Comparison of ENCODE assay signal across 8 cellular contexts in the genomic region with DNA sequence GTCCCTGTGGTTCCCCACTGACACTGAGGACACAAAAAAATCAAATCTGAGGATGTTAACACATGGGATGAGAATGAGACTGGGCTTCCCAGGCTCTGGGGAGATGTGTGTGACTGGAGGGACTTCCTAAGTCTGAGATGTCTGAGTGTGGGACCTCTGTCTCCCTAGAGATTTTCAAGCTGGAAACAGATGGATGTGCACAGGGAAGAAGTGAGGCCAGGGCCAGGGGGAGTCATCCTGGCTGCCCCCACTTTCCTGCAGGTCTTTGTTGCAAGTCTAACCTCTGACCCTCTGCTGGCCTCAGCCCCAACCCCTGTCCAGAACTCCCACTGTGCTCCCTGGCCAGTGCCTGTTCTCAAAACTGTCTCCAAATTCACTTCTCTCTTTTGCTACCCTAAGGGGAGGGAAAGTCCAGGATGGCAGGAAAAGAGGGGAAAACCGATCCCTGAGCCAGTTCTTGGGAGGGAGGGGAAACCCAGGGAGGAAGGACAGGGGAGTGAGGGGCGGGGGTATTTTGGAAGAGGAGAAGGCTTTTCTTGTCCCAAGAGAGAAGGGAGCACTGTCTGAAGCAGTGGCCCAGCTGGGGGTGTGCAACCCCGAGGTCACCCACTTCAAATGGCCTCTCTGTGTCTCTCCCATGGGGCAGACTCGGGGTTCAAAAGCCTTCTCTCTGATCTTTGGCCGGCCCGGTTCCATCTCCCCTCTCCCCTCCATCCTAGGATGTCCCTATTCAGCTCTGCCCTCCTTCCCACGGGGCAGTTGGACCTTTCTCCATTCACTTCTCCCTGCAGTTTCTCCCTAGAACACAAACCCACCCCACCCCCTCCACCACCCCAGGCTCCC. TPM values are rescaled to one million over a fixed set of nuclear protein-coding genes. Genes with fewer than 3 reads are reported as not detected.
DNase-seq lines count a peak whose midpoint lies in the region; ATAC-seq, FAIRE-seq and TF ChIP-seq lines count a peak whose summit lies in the region.

No MANE protein-coding gene starts in this region.

- H3K4me1 Mint-ChIP-seq in activated naive CD4-positive, alpha-beta T cell treated with anti-CD3 and anti-CD28 coated beads, Interleukin-2, amount 10 ng/mL, durations not matched to agents 7 days and 5 days = peaks cover 31% of the 10 kb centered on the region
- peaks cover 58% of the 10 kb centered on the region for H3K4me1 Mint-ChIP-seq in type B pancreatic cell (ENCODE audit: unreplicated experiment)

- SMC1A ChIA-PET in GM12878 (lab: Charles Lee; ENCODE audit: uncharacterized antibody, unreplicated experiment) = interaction anchor here (11.3 kb wide), 1 partner anchor 41 kb away, joined by 265 read pairs; the partner anchor contains the start of genes MDC1 and TUBB

- ATAC-seq in GM12878 (no peak), GM21723 (IDR thresholded peaks at IDR 0.05; ENCODE audit: unreplicated experiment) (no peak)

- no peaks in the 10 kb centered on the region for H3K27me3 ChIP-seq in GM12878 (replicated peaks in 1 of 2; ENCODE audit: control insufficient read depth in 2 of 2, insufficient read depth in 2 of 2, low read length in 1 of 2)

- TF ChIP-seq CTCF in GM12878 (IDR thresholded peaks at IDR 0.05 in 2 of 3, conservative IDR thresholded peaks at IDR 0.05 in 1 of 3; ENCODE audit: control insufficient read depth in 2 of 3, extremely low read depth in 1 of 3, insufficient read depth in 1 of 3, low read depth in 3 of 3, low read length in 3 of 3) (no peak), type B pancreatic cell (conservative IDR thresholded peaks at IDR 0.05) (no peak)

- WGBS in GM12878 (ENCODE audit: insufficient coverage, insufficient replicate concordance, low lambda C conversion rate, missing lambda C conversion rate) = 0% methylated on average over 5 of the region's 7 CpGs

- H3K27ac Mint-ChIP-seq in activated naive CD4-positive, alpha-beta T cell treated with anti-CD3 and anti-CD28 coated beads, Interleukin-2, amount 10 ng/mL, durations not matched to agents 7 days and 5 days = peak overlapping the region; percentile 98
- H3K27ac Mint-ChIP-seq in type B pancreatic cell = peak overlapping the region; percentile 92

- in situ Hi-C loops in GM12878 (cut with MboI) = loop anchor here (5.0 kb wide), 2 partner anchors 34 to 139 kb away; partner anchors contain the start of gene MDC1
- in situ Hi-C loops in G401 (cut with HindIII; ENCODE audit: low sequenced_read_pairs) = no loop called here

- no peaks in the 10 kb centered on the region for H3K9me3 ChIP-seq in GM12878 (replicated peaks; ENCODE audit: control insufficient read depth, insufficient read depth, low read length)

- no peak for FAIRE-seq in GM12878 (lab: Jason Lieb, UNC)

- TF ChIP-seq POLR2A in GM12878 (IDR thresholded peaks at IDR 0.05; ENCODE audit: low read depth, low read length) = no peak; the same call in 1 of the 2 replicates

- H4K20me1 ChIP-seq in GM12878 (ENCODE audit: control insufficient read depth, insufficient read depth) = peaks cover 5% of the 10 kb centered on the region; the same call in 1 of the 2 replicates

- TF ChIP-seq EP300 in GM12878 (IDR thresholded peaks at IDR 0.05; ENCODE audit: borderline replicate concordance in 1 of 2, control insufficient read depth in 1 of 2, low read depth in 2 of 2, low read length in 2 of 2) = no peak

- H3K9me3 Mint-ChIP-seq in activated naive CD4-positive, alpha-beta T cell treated with anti-CD3 and anti-CD28 coated beads, Interleukin-2, amount 10 ng/mL, durations not matched to agents 7 days and 5 days = no peaks in the 10 kb centered on the region
- H3K9me3 Mint-ChIP-seq in type B pancreatic cell = no peaks in the 10 kb centered on the region

- H3K27me3 Mint-ChIP-seq in activated naive CD4-positive, alpha-beta T cell treated with anti-CD3 and anti-CD28 coated beads, Interleukin-2, amount 10 ng/mL, durations not matched to agents 7 days and 5 days = no peaks in the 10 kb centered on the region
- H3K27me3 Mint-ChIP-seq in type B pancreatic cell = no peaks in the 10 kb centered on the region

- DNase-seq in activated naive CD4-positive, alpha-beta T cell treated with anti-CD3 and anti-CD28 coated beads, Interleukin-2, amount 10 ng/mL, durations not matched to agents 7 days and 5 days = peak; percentile 29
- DNase-seq in activated naive CD4-positive, alpha-beta T cell treated with anti-CD3 and anti-CD28 coated beads, Interleukin-2, amount 50 U/mL, for 16 hours = no peak
- DNase-seq in GM12878 (ENCODE audit: low read depth, low spot score) (no peak), medulla oblongata (ENCODE audit: extremely low spot score) (peak; percentile 23), type B pancreatic cell (ENCODE audit: extremely low spot score, unreplicated experiment) (no peak), G401 (ENCODE audit: low spot score) (no peak), COLO668 (lab: John Stamatoyannopoulos, UW; ENCODE audit: unreplicated experiment) (no peak)

- H3K4me1 ChIP-seq in GM12878 (ENCODE audit: control insufficient read depth, insufficient read depth, low read length) = peaks cover 12% of the 10 kb centered on the region

- H3K27ac ChIP-seq in GM12878 (ENCODE audit: control insufficient read depth, insufficient read depth) = peak overlapping the region; percentile 94

- RAD21 ChIA-PET in GM12878 (lab: Charles Lee; ENCODE audit: unreplicated experiment) = interaction anchor here (1.3 to 14.2 kb wide), 4 partner anchors 37 to 151 kb away, joined by 3 to 232 read pairs (median 106); partner anchors contain the start of genes MDC1 and TUBB

- no peak overlapping the region for H2AFZ ChIP-seq in GM12878 (ENCODE audit: control insufficient read depth, low read depth, low read length)

- POLR2A ChIA-PET in GM12878 (lab: Charles Lee) = interaction anchor here (0.9 to 9.5 kb wide), 3 partner anchors 37 to 71 kb away, joined by 3 to 200 read pairs (median 5); partner anchors contain the start of genes MDC1 and TUBB

- TF ChIP-seq RAD21 in GM12878 (IDR thresholded peaks at IDR 0.05; ENCODE audit: insufficient read depth, low read depth, low read length) = no peak

- TSS peak; percentile 85 for BruUV-seq in GM12878 (replicated peaks; lab: Mats Ljungman, UMichigan)

- peak overlapping the region; percentile 99 for H3K4me3 Mint-ChIP-seq in activated naive CD4-positive, alpha-beta T cell treated with anti-CD3 and anti-CD28 coated beads, Interleukin-2, amount 10 ng/mL, durations not matched to agents 7 days and 5 days
- peak overlapping the region; percentile 87 for H3K4me3 Mint-ChIP-seq in type B pancreatic cell

- H3K36me3 ChIP-seq in GM12878 (ENCODE audit: control insufficient read depth in 2 of 2, insufficient read depth in 2 of 2, low read length in 1 of 2) = peaks cover 0 to 9% of the 10 kb centered on the region in 2 experiments; a peak in 3 of 4 replicates

- H3K4me2 ChIP-seq in GM12878 (ENCODE audit: control insufficient read depth, insufficient read depth) = peak overlapping the region; percentile 89

- H3K9ac ChIP-seq in GM12878 (ENCODE audit: control insufficient read depth, insufficient read depth, low read length) = peak overlapping the region; percentile 75

- intact Hi-C loops in GM12878 (cut with micrococcal nuclease; ENCODE audit: unreplicated experiment) = loop anchor here (5.0 kb wide), 2 partner anchors 144 to 194 kb away; no protein-coding TSS in a partner anchor

- peaks cover 79% of the 10 kb centered on the region for H3K36me3 Mint-ChIP-seq in activated naive CD4-positive, alpha-beta T cell treated with anti-CD3 and anti-CD28 coated beads, Interleukin-2, amount 10 ng/mL, durations not matched to agents 7 days and 5 days
- peaks cover 12% of the 10 kb centered on the region for H3K36me3 Mint-ChIP-seq in type B pancreatic cell

- CTCF ChIA-PET in activated naive CD4-positive, alpha-beta T cell treated with anti-CD3 and anti-CD28 coated beads, Interleukin-2, amount 10 ng/mL, durations not matched to agents 7 days and 5 days (lab: Charles Lee) = interaction anchor here (0.9 to 13.1 kb wide), 3 partner anchors 29 to 64 kb away, joined by 3 to 285 read pairs (median 4); partner anchors contain the start of genes MDC1 and TUBB
- CTCF ChIA-PET in GM12878 (lab: Yijun Ruan, JAX) = interaction anchor here (1.5 to 9.5 kb wide), 2 partner anchors 42 to 138 kb away, joined by 5 to 487 read pairs; partner anchors contain the start of genes MDC1 and TUBB

- H3K4me3 ChIP-seq in GM12878 = peak overlapping the region; percentile 100

- H3K79me2 ChIP-seq in GM12878 (ENCODE audit: control insufficient read depth, insufficient read depth, low read length) = peaks cover 97% of the 10 kb centered on the region

RNA-seq across cellular contexts. Expression of gene PPP1R18, which starts 3.1 kb away (rescaled TPM):
- 22.8 and 29.5 TPM in 2 replicates for total RNA-seq in GM12878 (2013; cell fraction: nucleolus; rRNA removed)
- 47.4 and 51.3 TPM in 2 replicates for total RNA-seq in GM12878 (2014; rRNA removed)
- total RNA-seq in GM12878 (2014; rRNA removed; fragmentation: Illumina TruSeq; extraction: Trizol) = 50.4 and 54.0 TPM in 2 replicates
- total RNA-seq in GM12878 (2021) = 99.2 and 100 TPM in 2 replicates
- polyA plus RNA-seq in GM12878 (2011; ENCODE audit: low read depth) = 49.7 TPM
- polyA plus RNA-seq in GM12878 (2011; rRNA removed) = 78.3 and 114 TPM in 2 replicates
- 131 and 175 TPM in 2 replicates for polyA plus RNA-seq in GM12878 (2011; cell fraction: cytosol; rRNA removed)
- 99.1 and 214 TPM in 2 replicates for polyA plus RNA-seq in GM12878 (2011; cell fraction: nucleus; rRNA removed)
- 67.6 and 89.2 TPM in 2 replicates for polyA plus RNA-seq in GM12878 (2012)
- polyA plus RNA-seq in GM12878 (2014; fragmentation: Illumina TruSeq; extraction: Trizol) = 109 and 119 TPM in 2 replicates
- 10 to 100 TPM; 21.0 to 24.0 TPM for polyA plus RNA-seq in GM12878 (2014; fragmentation: Nextera tagmentation; extraction: Ambion mirVana)
- polyA plus RNA-seq in GM12878 (2014; rRNA removed) = 72.3 and 86.2 TPM in 2 replicates
- polyA plus RNA-seq in GM12878 (2016; fragmentation: Nextera tagmentation; extraction: Ambion mirVana) = 10 to 100 TPM; 46.3 to 50.7 TPM
- 72.3 and 129 TPM in 2 replicates for polyA minus RNA-seq in GM12878 (2011; rRNA and poly(A)+ RNA removed)
- polyA minus RNA-seq in GM12878 (2011; cell fraction: cytosol; rRNA and poly(A)+ RNA removed) = 43.0 and 45.0 TPM in 2 replicates
- polyA minus RNA-seq in GM12878 (2011; cell fraction: nucleus; rRNA and poly(A)+ RNA removed) = 18.4 and 63.2 TPM in 2 replicates
- 16.8 and 33.1 TPM in 2 replicates for total RNA-seq in type B pancreatic cell (ENCODE audit: low replicate concordance)
- total RNA-seq in G401 (2014; rRNA removed; shearing (Covaris generic)) = 53.7 and 54.3 TPM in 2 replicates

RNA-seq across cellular contexts. Expression of gene NRM, which starts 7.4 kb away (rescaled TPM):
- 8.0 and 11.2 TPM in 2 replicates for total RNA-seq in GM12878 (2013; cell fraction: nucleolus; rRNA removed)
- total RNA-seq in GM12878 (2014; rRNA removed) (14.8 and 17.7 TPM in 2 replicates), GM12878 (2014; rRNA removed; fragmentation: Illumina TruSeq; extraction: Trizol) (14.7 and 15.4 TPM in 2 replicates), GM12878 (2021) (39.0 and 39.3 TPM in 2 replicates), type B pancreatic cell (ENCODE audit: low replicate concordance) (21.8 and 48.9 TPM in 2 replicates)
- 23.2 TPM for polyA plus RNA-seq in GM12878 (2011; ENCODE audit: low read depth)
- polyA plus RNA-seq in GM12878 (2011; rRNA removed) (7.6 and 18.7 TPM in 2 replicates), GM12878 (2014; fragmentation: Illumina TruSeq; extraction: Trizol) (35.8 and 46.7 TPM in 2 replicates), GM12878 (2014; fragmentation: Nextera tagmentation; extraction: Ambion mirVana) (10 to 100 TPM; 19.1 to 23.7 TPM), GM12878 (2014; rRNA removed) (34.3 and 35.7 TPM in 2 replicates), GM12878 (2016; fragmentation: Nextera tagmentation; extraction: Ambion mirVana) (10 to 100 TPM; 36.6 to 37.5 TPM)
- polyA plus RNA-seq in GM12878 (2011; cell fraction: cytosol; rRNA removed) = 34.1 and 36.4 TPM in 2 replicates
- polyA plus RNA-seq in GM12878 (2011; cell fraction: nucleus; rRNA removed) = 33.6 and 35.9 TPM in 2 replicates
- 27.9 and 34.0 TPM in 2 replicates for polyA plus RNA-seq in GM12878 (2012)
- polyA minus RNA-seq in GM12878 (2011; rRNA and poly(A)+ RNA removed) = 23.8 and 25.7 TPM in 2 replicates
- 16.0 and 18.4 TPM in 2 replicates for polyA minus RNA-seq in GM12878 (2011; cell fraction: cytosol; rRNA and poly(A)+ RNA removed)
- polyA minus RNA-seq in GM12878 (2011; cell fraction: nucleus; rRNA and poly(A)+ RNA removed) = 16.1 and 27.7 TPM in 2 replicates
- 2.6 and 8.8 TPM in 2 replicates for total RNA-seq in G401 (2014; rRNA removed; shearing (Covaris generic))

RNA-seq across cellular contexts. Expression of gene DHX16, which starts 10.6 kb away (rescaled TPM):
- 26.0 and 31.3 TPM in 2 replicates for total RNA-seq in GM12878 (2013; cell fraction: nucleolus; rRNA removed)
- 39.5 and 40.0 TPM in 2 replicates for total RNA-seq in GM12878 (2014; rRNA removed)
- total RNA-seq in GM12878 (2014; rRNA removed; fragmentation: Illumina TruSeq; extraction: Trizol) = 35.6 and 38.1 TPM in 2 replicates
- total RNA-seq in GM12878 (2021) = 30.3 and 31.8 TPM in 2 replicates
- polyA plus RNA-seq in GM12878 (2011; ENCODE audit: low read depth) = 11.4 TPM
- 27.5 and 36.3 TPM in 2 replicates for polyA plus RNA-seq in GM12878 (2011; rRNA removed)
- polyA plus RNA-seq in GM12878 (2011; cell fraction: cytosol; rRNA removed) = 47.8 and 51.2 TPM in 2 replicates
- 97.9 and 117 TPM in 2 replicates for polyA plus RNA-seq in GM12878 (2011; cell fraction: nucleus; rRNA removed)
- polyA plus RNA-seq in GM12878 (2012) = 19.2 and 23.7 TPM in 2 replicates
- polyA plus RNA-seq in GM12878 (2014; fragmentation: Illumina TruSeq; extraction: Trizol) = 26.8 and 41.0 TPM in 2 replicates
- polyA plus RNA-seq in GM12878 (2014; fragmentation: Nextera tagmentation; extraction: Ambion mirVana) = 10 to 100 TPM; 10.1 to 17.7 TPM
- 38.4 and 41.4 TPM in 2 replicates for polyA plus RNA-seq in GM12878 (2014; rRNA removed)
- 10 to 100 TPM; 40.3 to 41.4 TPM for polyA plus RNA-seq in GM12878 (2016; fragmentation: Nextera tagmentation; extraction: Ambion mirVana)
- polyA minus RNA-seq in GM12878 (2011; rRNA and poly(A)+ RNA removed) = 41.6 and 44.4 TPM in 2 replicates
- polyA minus RNA-seq in GM12878 (2011; cell fraction: cytosol; rRNA and poly(A)+ RNA removed) = 11.2 and 16.0 TPM in 2 replicates
- polyA minus RNA-seq in GM12878 (2011; cell fraction: nucleus; rRNA and poly(A)+ RNA removed) = 13.4 and 21.2 TPM in 2 replicates
- total RNA-seq in type B pancreatic cell (ENCODE audit: low replicate concordance) = 29.0 and 29.6 TPM in 2 replicates
- 59.8 and 73.2 TPM in 2 replicates for total RNA-seq in G401 (2014; rRNA removed; shearing (Covaris generic))

RNA-seq across cellular contexts. Expression of gene MDC1, which starts 33.7 kb away (rescaled TPM):
- 15.3 and 21.3 TPM in 2 replicates for total RNA-seq in GM12878 (2013; cell fraction: nucleolus; rRNA removed)
- 11.9 and 12.9 TPM in 2 replicates for total RNA-seq in GM12878 (2014; rRNA removed)
- total RNA-seq in GM12878 (2014; rRNA removed; fragmentation: Illumina TruSeq; extraction: Trizol) = 12.4 and 12.5 TPM in 2 replicates
- total RNA-seq in GM12878 (2021) = 62.5 and 66.9 TPM in 2 replicates
- 30.8 TPM for polyA plus RNA-seq in GM12878 (2011; ENCODE audit: low read depth)
- polyA plus RNA-seq in GM12878 (2011; rRNA removed) = 6.8 and 14.8 TPM in 2 replicates
- polyA plus RNA-seq in GM12878 (2011; cell fraction: cytosol; rRNA removed) = 18.4 and 23.7 TPM in 2 replicates
- 68.0 and 73.9 TPM in 2 replicates for polyA plus RNA-seq in GM12878 (2011; cell fraction: nucleus; rRNA removed)
- polyA plus RNA-seq in GM12878 (2012) = 36.6 and 43.4 TPM in 2 replicates
- polyA plus RNA-seq in GM12878 (2014; fragmentation: Illumina TruSeq; extraction: Trizol) = 52.7 and 53.6 TPM in 2 replicates
- polyA plus RNA-seq in GM12878 (2014; fragmentation: Nextera tagmentation; extraction: Ambion mirVana) = 1 to 10 TPM; 5.1 to 6.5 TPM
- 30.1 and 33.3 TPM in 2 replicates for polyA plus RNA-seq in GM12878 (2014; rRNA removed)
- 10 to 100 TPM; 31.1 to 36.2 TPM for polyA plus RNA-seq in GM12878 (2016; fragmentation: Nextera tagmentation; extraction: Ambion mirVana)
- 17.6 and 22.5 TPM in 2 replicates for polyA minus RNA-seq in GM12878 (2011; rRNA and poly(A)+ RNA removed)
- polyA minus RNA-seq in GM12878 (2011; cell fraction: cytosol; rRNA and poly(A)+ RNA removed) = 8.5 and 20.0 TPM in 2 replicates
- 7.4 and 14.4 TPM in 2 replicates for polyA minus RNA-seq in GM12878 (2011; cell fraction: nucleus; rRNA and poly(A)+ RNA removed)
- 30.1 and 71.3 TPM in 2 replicates for total RNA-seq in type B pancreatic cell (ENCODE audit: low replicate concordance)
- 2.5 and 14.3 TPM in 2 replicates for total RNA-seq in G401 (2014; rRNA removed; shearing (Covaris generic))

RNA-seq across cellular contexts. Expression of gene C6orf136, which starts 36.4 kb away (rescaled TPM):
- 9.6 and 12.2 TPM in 2 replicates for total RNA-seq in GM12878 (2013; cell fraction: nucleolus; rRNA removed)
- total RNA-seq in GM12878 (2014; rRNA removed) (11.4 and 13.5 TPM in 2 replicates), GM12878 (2014; rRNA removed; fragmentation: Illumina TruSeq; extraction: Trizol) (5.2 and 7.0 TPM in 2 replicates), GM12878 (2021) (24.1 and 27.5 TPM in 2 replicates), type B pancreatic cell (ENCODE audit: low replicate concordance) (16.0 and 27.1 TPM in 2 replicates)
- 9.4 TPM for polyA plus RNA-seq in GM12878 (2011; ENCODE audit: low read depth)
- polyA plus RNA-seq in GM12878 (2011; rRNA removed) (5.2 and 11.0 TPM in 2 replicates), GM12878 (2014; fragmentation: Illumina TruSeq; extraction: Trizol) (14.5 and 18.1 TPM in 2 replicates), GM12878 (2014; fragmentation: Nextera tagmentation; extraction: Ambion mirVana) (10 to 100 TPM in 1 of 2 experiments, 1 to 10 TPM in 1; 10.0 to 14.6 TPM), GM12878 (2014; rRNA removed) (21.1 and 23.7 TPM in 2 replicates), GM12878 (2016; fragmentation: Nextera tagmentation; extraction: Ambion mirVana) (10 to 100 TPM; 15.3 to 15.7 TPM)
- polyA plus RNA-seq in GM12878 (2011; cell fraction: cytosol; rRNA removed) = 17.4 and 19.0 TPM in 2 replicates
- polyA plus RNA-seq in GM12878 (2011; cell fraction: nucleus; rRNA removed) = 45.0 and 55.7 TPM in 2 replicates
- 11.6 and 18.9 TPM in 2 replicates for polyA plus RNA-seq in GM12878 (2012)
- 9.5 and 12.1 TPM in 2 replicates for polyA minus RNA-seq in GM12878 (2011; rRNA and poly(A)+ RNA removed)
- polyA minus RNA-seq in GM12878 (2011; cell fraction: cytosol; rRNA and poly(A)+ RNA removed) = 7.4 and 8.3 TPM in 2 replicates
- 10.5 and 10.9 TPM in 2 replicates for polyA minus RNA-seq in GM12878 (2011; cell fraction: nucleus; rRNA and poly(A)+ RNA removed)
- 5.3 and 11.7 TPM in 2 replicates for total RNA-seq in G401 (2014; rRNA removed; shearing (Covaris generic))

Comparison
In these comparisons a context has a peak if more than half of its experiments do, and no peak if none do; other contexts are left out.
1. DNase-seq: peak in activated naive CD4-positive, alpha-beta T cell treated with anti-CD3 and anti-CD28 coated beads, Interleukin-2, amount 10 ng/mL, durations not matched to agents 7 days and 5 days (single experiment) and medulla oblongata (single experiment); none in activated naive CD4-positive, alpha-beta T cell treated with anti-CD3 and anti-CD28 coated beads, Interleukin-2, amount 50 U/mL, for 16 hours (single experiment), GM12878 (single experiment), type B pancreatic cell (single experiment), G401 (single experiment) and COLO668 (single experiment).